10 cellular contexts compared by ENCODE assay signal in the genomic region with DNA sequence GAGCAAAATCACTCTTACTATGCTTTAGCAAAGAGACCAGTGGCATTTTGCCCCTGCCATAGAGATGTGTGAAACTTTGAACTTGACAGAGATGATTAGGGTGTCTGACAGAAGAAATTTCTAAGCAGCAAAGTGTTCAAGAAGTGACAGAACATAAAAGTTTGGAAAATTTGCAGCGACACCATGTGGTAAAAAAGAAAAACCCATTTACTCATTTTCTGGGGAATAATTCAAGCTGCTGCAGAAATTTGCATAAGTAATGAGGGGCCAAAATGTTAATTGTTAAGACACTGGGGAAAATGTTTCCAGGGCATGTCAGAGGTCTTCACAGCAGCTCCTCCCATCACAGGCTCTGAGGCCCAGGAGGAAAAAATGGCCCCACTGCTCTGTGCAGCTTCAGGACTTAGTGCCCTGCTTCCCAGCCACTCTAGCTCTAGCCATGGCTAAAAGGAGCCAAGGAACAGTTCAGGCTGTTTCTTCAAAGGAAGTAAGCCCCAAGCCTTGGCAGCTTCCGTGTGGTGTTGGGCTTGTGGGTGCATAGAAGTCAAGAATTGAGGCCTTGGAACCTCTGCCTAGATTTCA. TPM values are rescaled to one million over a fixed set of nuclear protein-coding genes. Genes with fewer than 3 reads are reported as not detected.
DNase-seq lines count a peak whose midpoint lies in the region; ATAC-seq and TF ChIP-seq lines count a peak whose summit lies in the region.
"Had no signal": no experiment of that assay in that cellular context is flagged by ENCODE, and none has a peak within 500 bp of the region (broad histone marks: within the 10 kb centered on the region; RNA-seq: fewer than 3 reads in every experiment).

No MANE protein-coding gene starts in this region.

- H3K79me2 ChIP-seq in OCI-LY1 (ENCODE audit: insufficient read depth, low read length): no peaks in the 10 kb centered on the region

- H3K4me3 ChIP-seq in OCI-LY1 (ENCODE audit: low read depth, low read length, poor library complexity, severe bottlenecking) (no peak overlapping the region), spleen (no peak overlapping the region)
- H3K4me3 ChIP-seq: transverse colon had no signal

- H3K27me3 ChIP-seq in OCI-LY1 (ENCODE audit: insufficient read depth, low read length) (no peaks in the 10 kb centered on the region), spleen (replicated peaks in 1 of 7) (no peaks in the 10 kb centered on the region)
- H3K27me3 ChIP-seq: transverse colon had no signal

- H3K27ac ChIP-seq in OCI-LY1 (ENCODE audit: low read depth, low read length, poor library complexity, severe bottlenecking): no peak overlapping the region
- H3K27ac ChIP-seq in spleen: no peak overlapping the region
- H3K27ac ChIP-seq: transverse colon had no signal

- WGBS in spleen, 5 donors: 16 to 47% (median 37%) methylated on average over 1 to 2 of the region's 2 CpGs

- H3K36me3 ChIP-seq in OCI-LY1 (ENCODE audit: insufficient read depth, low read length): no peaks in the 10 kb centered on the region
- H3K36me3 ChIP-seq in spleen: no peaks in the 10 kb centered on the region
- H3K36me3 ChIP-seq: transverse colon had no signal

- intact Hi-C loops in spleen (cut with DNase I; ENCODE audit: low total_unique reads): no loop called here

- H3K9me2 ChIP-seq in OCI-LY1 (ENCODE audit: low read depth, low read length): no peaks in the 10 kb centered on the region

- DNase-seq in NOMO-1 treated with DMSO at 0.1 percent for 48 hours (lab: John Stamatoyannopoulos, UW; ENCODE audit: unreplicated experiment) (peak; percentile 47), NOMO-1 treated with dmso at 0.1 percent for 144 hours (lab: John Stamatoyannopoulos, UW; ENCODE audit: unreplicated experiment) (no peak), erythroblast (lab: John Stamatoyannopoulos, UW) (peak; percentile 22 to 47), spleen (no peak)
- no peak for DNase-seq in stimulated activated CD4-positive, alpha-beta T cell treated with anti-CD3 and anti-CD28 coated beads, Interleukin-4, amount 100 ng/mL, for 1 hour
- no peak for DNase-seq in effector CD4-positive, alpha-beta T cell
- DNase-seq: NCI-H2227 treated with DMSO at 0.1 percent for 48 hours, transverse colon had no signal

- TF ChIP-seq CTCF in OCI-LY1 (IDR thresholded peaks at IDR 0.05; ENCODE audit: low read length): peak; percentile 52; the same call in 1 of the 2 replicates
- peak in 7 of 11 experiments; percentile 29 to 54 (median 41) for TF ChIP-seq CTCF in spleen (IDR thresholded peaks at IDR 0.05 in 8 of 11, conservative IDR thresholded peaks at IDR 0.05 in 3 of 11)

- no peak overlapping the region for H2AFZ ChIP-seq in OCI-LY1 (ENCODE audit: low read length)

- H4K20me1 ChIP-seq in OCI-LY1 (ENCODE audit: insufficient read depth, low read length): no peaks in the 10 kb centered on the region

- TF ChIP-seq POLR2A in erythroblast (IDR thresholded peaks at IDR 0.05; ENCODE audit: low read length) (no peak), spleen (IDR thresholded peaks at IDR 0.05) (no peak)

- ATAC-seq in GM18873 (IDR thresholded peaks at IDR 0.05; ENCODE audit: low FRiP score, unreplicated experiment): no peak

- peaks cover 3% of the 10 kb centered on the region for H3K4me1 ChIP-seq in OCI-LY1 (ENCODE audit: insufficient read depth, low read length, severe bottlenecking)
- peaks cover 0 to 6% (median 5%) of the 10 kb centered on the region in 6 donors for H3K4me1 ChIP-seq in spleen

- H3F3A ChIP-seq in OCI-LY1 (ENCODE audit: insufficient read depth, low read length): no peaks in the 10 kb centered on the region

- H3K9ac ChIP-seq in OCI-LY1 (ENCODE audit: low read length): no peak overlapping the region

- H3K9me3 ChIP-seq in OCI-LY1 (ENCODE audit: low read length) (no peaks in the 10 kb centered on the region), spleen (no peaks in the 10 kb centered on the region)
- H3K9me3 ChIP-seq: transverse colon had no signal

- no peak overlapping the region for H3K4me2 ChIP-seq in OCI-LY1 (ENCODE audit: low read length)

RNA-seq across cellular contexts. Expression of a gene that starts 6.1 kb away (rescaled TPM):
- total RNA-seq in spleen: 10 to 100 TPM; 47.0 to 76.2 (median 49.1) TPM
- 10 to 100 TPM; 27.9 to 38.7 (median 33.1) TPM for polyA plus RNA-seq in spleen

RNA-seq across cellular contexts. Expression of a gene that starts 59.9 kb away (rescaled TPM):
- total RNA-seq in spleen: 10 to 100 TPM; 20.1 to 28.2 (median 23.6) TPM
- polyA plus RNA-seq in spleen: 1 to 10 TPM; 3.7 to 5.8 (median 5.2) TPM

Comparison
In these comparisons a context has a peak if more than half of its experiments do, and no peak if none do; other contexts are left out.
1. DNase-seq: peak in NOMO-1 treated with DMSO at 0.1 percent for 48 hours (single experiment) and erythroblast (2 of 2); none in NOMO-1 treated with dmso at 0.1 percent for 144 hours (single experiment), spleen (single experiment), stimulated activated CD4-positive, alpha-beta T cell treated with anti-CD3 and anti-CD28 coated beads, Interleukin-4, amount 100 ng/mL, for 1 hour (single experiment) and effector CD4-positive, alpha-beta T cell (single experiment).